Comparison of ENCODE assay signal across 1 cellular context in the genomic region with DNA sequence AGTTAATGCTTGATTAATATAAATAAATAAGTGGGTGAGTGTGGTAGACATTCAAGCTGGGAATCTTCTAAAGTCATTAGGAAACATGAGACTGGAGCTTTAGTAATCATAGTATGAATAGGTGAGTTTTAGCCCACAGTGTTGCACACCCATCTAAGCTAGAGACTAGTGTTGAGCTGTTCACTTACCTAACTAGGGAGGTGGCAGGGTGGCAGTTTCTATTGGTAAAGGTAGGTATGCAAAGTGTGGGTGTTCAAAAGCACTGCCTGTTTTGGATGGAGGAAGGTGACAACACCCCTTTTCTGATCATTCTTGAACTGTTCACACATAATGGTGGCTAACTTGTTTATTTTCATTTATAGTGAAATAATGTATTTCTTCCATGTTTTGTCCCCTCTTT.
TF ChIP-seq lines count a peak whose summit lies in the region.

No MANE protein-coding gene starts in this region.

TF ChIP-seq in A549, 52 proteins besides CTCF, POLR2A, EP300 and RAD21 (continued from another document):
- TF ChIP-seq ZC3H11A (IDR thresholded peaks at IDR 0.05) (no peak), RNF2 (IDR thresholded peaks at IDR 0.05; ENCODE audit: borderline replicate concordance, low read depth) (no peak)
